In genomic region chr12:15220961-15221885, GRCh38 we compare ENCODE assay signal across 9 cellular contexts. TPM values are rescaled to one million over a fixed set of nuclear protein-coding genes. Genes with fewer than 3 reads are reported as not detected.
DNase-seq lines count a peak whose midpoint lies in the region; ATAC-seq and TF ChIP-seq lines count a peak whose summit lies in the region.
"Had no signal": no experiment of that assay in that cellular context is flagged by ENCODE, and none has a peak within 500 bp of the region (broad histone marks: within the 10 kb centered on the region; RNA-seq: fewer than 3 reads in every experiment).

TSS of gene RERG (minus strand) at chr12:15221417. CDS start at chr12:15217489, 3,928 bp downstream.

- peak in 1 of 3 donors; percentile 83 for TF ChIP-seq CTCF in lower leg skin (IDR thresholded peaks at IDR 0.05)

- peak within 1 kb of the TSS; percentile 30 for H3K4me3 ChIP-seq in lower leg skin (ENCODE audit: low read depth, poor library complexity, severe bottlenecking)
- H3K4me3 ChIP-seq: BLaER1 treated with 17β-estradiol and CSF1 and Interleukin-3, amounts not matched to agents 10 nM and 100 nM had no signal

- peak; percentile 32 to 60 for DNase-seq in NCI-H187 (lab: John Stamatoyannopoulos, UW)
- DNase-seq in NCI-H187 treated with DMSO at 0.1 percent for 48 hours (lab: John Stamatoyannopoulos, UW), result no peak
- DNase-seq in NCI-H2107 (lab: John Stamatoyannopoulos, UW), result peak; percentile 80
- DNase-seq in activated CD4-positive, alpha-beta T cell treated with anti-CD3 and anti-CD28 coated beads, Interleukin-2, amount 50 U/mL, for 48 hours, result peak; percentile 75 to 79
- peak; percentile 35 to 76 for DNase-seq in dermis microvascular lymphatic vessel endothelial cell (ENCODE audit: low read depth in 2 of 2)
- DNase-seq in lower leg skin (ENCODE audit: low spot score in 2 of 2), result peak; percentile 65 to 95
- DNase-seq in stimulated activated CD4-positive, alpha-beta T cell treated with anti-CD3 and anti-CD28 coated beads, Interleukin-4, amount 100 ng/mL, for 4 hours, result peak; percentile 48 to 75

- ATAC-seq in HG02884 (IDR thresholded peaks at IDR 0.05; ENCODE audit: unreplicated experiment), result peak; percentile 96

- WGBS in lower leg skin, 2 donors, result 12 to 13% methylated on average over 24 to 44 of the region's 55 CpGs

- intact Hi-C loops in lower leg skin (cut with DNase I; ENCODE audit: low total_unique reads), result loop anchor here (5.0 kb wide), 1 partner anchor 69 kb away; no protein-coding TSS in a partner anchor

- TF ChIP-seq POLR2A in lower leg skin (IDR thresholded peaks at IDR 0.05), result no peak

RNA-seq across cellular contexts. Expression of gene RERG, which starts in this region (rescaled TPM):
- not detected in 2 replicates for total RNA-seq in dermis microvascular lymphatic vessel endothelial cell
- 10 to 100 TPM in 2 of 4 donors, 1 to 10 TPM in 2; 2.9 to 16.5 (median 11.4) TPM for total RNA-seq in lower leg skin

Comparison
In these comparisons a context has a peak if more than half of its experiments do, and no peak if none do; other contexts are left out.
1. Peak in DNase-seq in dermis microvascular lymphatic vessel endothelial cell; RNA of the gene not detected or under 1 TPM.